ENCODE assay signal across 8 cellular contexts in genomic region chr10:29658984-29659769, GRCh38. TPM values are rescaled to one million over a fixed set of nuclear protein-coding genes. Genes with fewer than 3 reads are reported as not detected.
A peak's percentile ranks its signal among the peaks of the same experiment; 100 is the strongest.
DNase-seq lines count a peak whose midpoint lies in the region; ATAC-seq and TF ChIP-seq lines count a peak whose summit lies in the region.

No MANE protein-coding gene starts in this region.

- no peak overlapping the region for H3K4ac ChIP-seq in H9 (ENCODE audit: low read depth, low read length)

- peaks cover 19 to 22% of the 10 kb centered on the region in 2 experiments for H3K4me1 Mint-ChIP-seq in H9

- no peak overlapping the region for H2AFZ ChIP-seq in H9 (ENCODE audit: low read length)

- no peak overlapping the region for H2BK15ac ChIP-seq in H9 (ENCODE audit: low read depth, low read length)

- peaks cover 10 to 23% of the 10 kb centered on the region in 2 experiments for H3K9me3 Mint-ChIP-seq in H9

- WGBS in H9 (ENCODE audit: extremely low coverage, insufficient read length, low lambda C conversion rate): no CpG with 5 or more reads among the region's 9 CpGs
- WGBS in thymus: 30% methylated on average over 9 of the region's 9 CpGs

- no peak overlapping the region for H2BK5ac ChIP-seq in H9 (ENCODE audit: insufficient read length, low read length)

- H3K27ac ChIP-seq in H9 (ENCODE audit: insufficient read length, low read depth, low read length) (no peak overlapping the region), thymus (ENCODE audit: low read depth) (peak overlapping the region; percentile 66), substantia nigra (ENCODE audit: low read depth, low read length, poor library complexity, severe bottlenecking) (no peak overlapping the region)

- H3K27me3 ChIP-seq in H9 (ENCODE audit: insufficient read depth, low read length) (no peaks in the 10 kb centered on the region), thymus (ENCODE audit: control insufficient read depth, insufficient read depth) (no peaks in the 10 kb centered on the region)

- H4K20me1 ChIP-seq in H9 (ENCODE audit: control insufficient read depth, insufficient read depth, insufficient read length): no peaks in the 10 kb centered on the region

- no peak overlapping the region for H4K8ac ChIP-seq in H9 (replicated peaks; ENCODE audit: insufficient read length, low read depth, low read length)

- H3K9me3 ChIP-seq in H9 (ENCODE audit: control insufficient read depth, low read depth, low read length) (peaks cover 4% of the 10 kb centered on the region), thymus (ENCODE audit: control insufficient read depth) (no peaks in the 10 kb centered on the region)

- no peak overlapping the region for H3K18ac ChIP-seq in H9 (ENCODE audit: insufficient read length, low read depth, low read length)

- no peak overlapping the region for H3K9ac ChIP-seq in H9 (ENCODE audit: extremely low read depth, insufficient read length, low read length)

- no peak overlapping the region for H3K4me3 Mint-ChIP-seq in H9

- H3K4me1 ChIP-seq in H9 (ENCODE audit: insufficient read depth, low read length): peaks cover 5% of the 10 kb centered on the region
- H3K4me1 ChIP-seq in thymus (ENCODE audit: control insufficient read depth, insufficient read depth, low read length): no peaks in the 10 kb centered on the region

- H3K56ac ChIP-seq in H9 (ENCODE audit: insufficient read length, low read depth, low read length): no peak overlapping the region

- H3K79me1 ChIP-seq in H9 (ENCODE audit: insufficient read depth, low read depth, low read length, poor library complexity, severe bottlenecking): no peaks in the 10 kb centered on the region

- peak; percentile 58 for DNase-seq in GM10266 (ENCODE audit: extremely low spot score)
- no peak for DNase-seq in H9
- peak; percentile 97 for DNase-seq in M059J (ENCODE audit: low read depth)
- peak; percentile 27 to 48 for DNase-seq in activated CD8-positive, alpha-beta memory T cell treated with anti-CD3 and anti-CD28 coated beads for 1 hour (ENCODE audit: extremely low read depth in 1 of 2, low read depth in 1 of 2)
- peak; percentile 100 for DNase-seq in non-pigmented ciliary epithelial cell (ENCODE audit: low read depth)
- no peak for DNase-seq in substantia nigra (lab: John Stamatoyannopoulos, UW)

- TF ChIP-seq CTCF in GM10266 (IDR thresholded peaks at IDR 0.05; ENCODE audit: control insufficient read depth, insufficient read depth, low read depth, missing control alignments) (no peak), H9 (conservative IDR thresholded peaks at IDR 0.05) (peak; percentile 13; the same call in 1 of the 3 replicates)

- H3K4me3 ChIP-seq in thymus (ENCODE audit: low read length): no peak overlapping the region

- peak overlapping the region; percentile 4 to 80 (median 22); a peak in 5 of 7 replicates for H3K27ac Mint-ChIP-seq in H9

- H3K4me2 ChIP-seq in H9 (ENCODE audit: insufficient read depth, insufficient read length, low read length): no peak overlapping the region

- H4K91ac ChIP-seq in H9 (ENCODE audit: insufficient read length, low read depth, low read length): no peak overlapping the region

- H2BK20ac ChIP-seq in H9 (ENCODE audit: low read depth, low read length, poor library complexity, severe bottlenecking): no peak overlapping the region

- no peak overlapping the region for H2BK120ac ChIP-seq in H9 (ENCODE audit: low read depth, low read length, poor library complexity, severe bottlenecking)

- no peak overlapping the region for H4K5ac ChIP-seq in H9 (ENCODE audit: insufficient read length, low read depth, low read length)

- no peaks in the 10 kb centered on the region for H3K23me2 ChIP-seq in H9 (ENCODE audit: insufficient read length, low read depth, low read length, poor library complexity, severe bottlenecking)

- no peak overlapping the region for H2BK12ac ChIP-seq in H9 (ENCODE audit: insufficient read length, low read depth, low read length)

- H2AK5ac ChIP-seq in H9 (ENCODE audit: insufficient read length, low read length): no peak overlapping the region

- no peak overlapping the region for H3K23ac ChIP-seq in H9 (ENCODE audit: insufficient read length, low read depth, low read length)

- no peaks in the 10 kb centered on the region for H3K79me2 ChIP-seq in H9 (ENCODE audit: insufficient read depth, low read length)

- no peaks in the 10 kb centered on the region for H3K27me3 Mint-ChIP-seq in H9 (ENCODE audit: low read depth)

- peaks cover 31 to 34% (median 33%) of the 10 kb centered on the region in 3 experiments for H3K36me3 Mint-ChIP-seq in H9 (ENCODE audit: insufficient read depth in 1 of 3, low read depth in 3 of 3)

- ATAC-seq in esophagus mucosa: peak; percentile 98

- H3T11ph ChIP-seq in H9 (ENCODE audit: low read length): no peak overlapping the region

- peaks cover 7% of the 10 kb centered on the region for H3K36me3 ChIP-seq in thymus (ENCODE audit: control insufficient read depth, insufficient read depth)

- H3K14ac ChIP-seq in H9 (ENCODE audit: insufficient read depth, low read length): no peak overlapping the region

RNA-seq across cellular contexts. Expression of gene SVIL, which starts 24.4 kb away (rescaled TPM):
- 13.1 and 15.3 TPM in 2 replicates for total RNA-seq in H9 (2021)
- total RNA-seq in M059J (2014; rRNA removed; shearing (Covaris generic)): 0.84 and 0.94 TPM in 2 replicates
- 79.6 TPM for total RNA-seq in esophagus mucosa
- 25.8 TPM for polyA plus RNA-seq in thymus

Comparison
In these comparisons a context has a peak if more than half of its experiments do, and no peak if none do; other contexts are left out.
1. DNase-seq: peak in GM10266 (single experiment), M059J (single experiment), activated CD8-positive, alpha-beta memory T cell treated with anti-CD3 and anti-CD28 coated beads for 1 hour (2 of 2) and non-pigmented ciliary epithelial cell (single experiment); none in H9 (single experiment) and substantia nigra (0 of 49).